15 cellular contexts compared by ENCODE assay signal in the genomic region with DNA sequence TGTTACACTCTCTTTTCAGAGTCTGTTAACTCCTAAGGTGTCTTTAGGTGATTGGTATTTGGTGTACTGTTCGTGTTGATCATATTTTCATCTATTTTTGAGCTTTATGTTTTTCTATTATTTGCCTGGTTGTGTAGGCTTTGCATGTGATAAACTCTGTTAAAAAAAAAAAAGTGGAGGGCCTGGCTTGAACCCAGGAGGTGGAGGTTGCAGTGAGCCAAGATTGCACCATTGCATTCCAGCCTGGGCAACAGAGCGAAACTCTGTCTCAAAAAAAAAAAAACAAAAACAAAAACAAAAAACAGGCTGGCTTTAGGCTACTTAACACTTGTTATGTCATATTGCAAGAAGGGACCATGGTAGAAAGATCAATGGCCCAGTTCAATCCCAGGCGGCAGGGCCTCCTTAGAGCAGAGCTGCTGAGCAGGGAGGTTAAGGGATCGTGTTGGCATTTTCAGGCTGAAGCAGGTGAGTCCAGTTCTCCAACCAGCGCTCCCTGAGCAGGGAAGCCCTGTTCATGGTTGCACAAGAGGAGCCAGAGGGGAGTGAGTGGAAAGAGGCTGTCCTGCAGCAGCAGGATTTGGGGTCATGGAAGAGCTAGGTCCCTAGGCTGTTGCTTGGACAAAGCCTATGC. TPM values are rescaled to one million over a fixed set of nuclear protein-coding genes. Genes with fewer than 3 reads are reported as not detected.
DNase-seq lines count a peak whose midpoint lies in the region; ATAC-seq and TF ChIP-seq lines count a peak whose summit lies in the region.
"Had no signal": no experiment of that assay in that cellular context is flagged by ENCODE, and none has a peak within 500 bp of the region (broad histone marks: within the 10 kb centered on the region; RNA-seq: fewer than 3 reads in every experiment).

No MANE protein-coding gene starts in this region.

- DNase-seq in adipocyte (ENCODE audit: low read depth) (peak; percentile 40), glutamatergic neuron (no peak)
- DNase-seq in CD4-positive, alpha-beta memory T cell: no peak
- DNase-seq in stimulated activated CD4-positive, alpha-beta T cell treated with anti-CD3 and anti-CD28 coated beads, Interleukin-4, amount 100 ng/mL, for 4 hours: no peak
- DNase-seq: AML-193; MG63; NCI-H2107; stimulated activated naive CD4-positive, alpha-beta T cell had no signal

- H3K4me2 ChIP-seq in parathyroid adenoma (ENCODE audit: low read length): no peak overlapping the region

- no peaks in the 10 kb centered on the region for H3K27me3 ChIP-seq in adipocyte (replicated peaks; ENCODE audit: control insufficient read depth, insufficient read depth, low read length)
- no peaks in the 10 kb centered on the region for H3K27me3 ChIP-seq in parathyroid adenoma (ENCODE audit: control insufficient read depth, insufficient read depth, low read length)
- no peaks in the 10 kb centered on the region for H3K27me3 ChIP-seq in CD4-positive, alpha-beta memory T cell (ENCODE audit: insufficient read depth, low read length)
- H3K27me3 ChIP-seq: ascending aorta, MG63 had no signal

- H3K27ac ChIP-seq in C4-2B (peak overlapping the region; percentile 13; the same call in 1 of the 2 replicates), parathyroid adenoma (peak overlapping the region; percentile 4)
- no peak overlapping the region for H3K27ac ChIP-seq in CD4-positive, alpha-beta memory T cell (ENCODE audit: low read depth, low read length)

- peaks cover 31% of the 10 kb centered on the region for H3K4me1 Mint-ChIP-seq in glutamatergic neuron (ENCODE audit: low read depth, unreplicated experiment)
- H3K4me1 Mint-ChIP-seq in CD4-positive, alpha-beta memory T cell: peaks cover 11 to 36% (median 17%) of the 10 kb centered on the region in 4 donors

- peaks cover 3% of the 10 kb centered on the region for H3K27me3 Mint-ChIP-seq in glutamatergic neuron (ENCODE audit: unreplicated experiment)
- no peaks in the 10 kb centered on the region for H3K27me3 Mint-ChIP-seq in CD4-positive, alpha-beta memory T cell
- H3K27me3 Mint-ChIP-seq: activated T-cell treated with anti-CD3 and anti-CD28 coated beads, Interleukin-2, amount 50 U/mL, for 24 hours had no signal

- peaks cover 15% of the 10 kb centered on the region for H3K9me3 Mint-ChIP-seq in glutamatergic neuron (ENCODE audit: unreplicated experiment)
- H3K9me3 Mint-ChIP-seq in CD4-positive, alpha-beta memory T cell: no peaks in the 10 kb centered on the region
- H3K9me3 Mint-ChIP-seq: activated T-cell treated with anti-CD3 and anti-CD28 coated beads, Interleukin-2, amount 50 U/mL, for 24 hours had no signal

- intact Hi-C loops in CD4-positive, alpha-beta memory T cell (cut with micrococcal nuclease): no loop called here

- POLR2A ChIA-PET in CD4-positive, alpha-beta memory T cell (lab: Charles Lee; ENCODE audit: partially characterized antibody): no interaction called here

- H3K36me3 Mint-ChIP-seq in glutamatergic neuron (ENCODE audit: unreplicated experiment): peaks cover 20% of the 10 kb centered on the region
- H3K36me3 Mint-ChIP-seq in CD4-positive, alpha-beta memory T cell: peaks cover 20 to 24% of the 10 kb centered on the region in 2 donors

- H3K4me1 ChIP-seq in adipocyte (ENCODE audit: control insufficient read depth, insufficient read depth, low read length) (peaks cover 52% of the 10 kb centered on the region), parathyroid adenoma (peaks cover 3% of the 10 kb centered on the region)
- H3K4me1 ChIP-seq in CD4-positive, alpha-beta memory T cell (ENCODE audit: insufficient read depth, low read length): peaks cover 3% of the 10 kb centered on the region

- TF ChIP-seq CTCF in C4-2B (conservative IDR thresholded peaks at IDR 0.05): no peak
- no peak for TF ChIP-seq CTCF in glutamatergic neuron (IDR thresholded peaks at IDR 0.05; ENCODE audit: partially characterized antibody, unreplicated experiment)
- no peak for TF ChIP-seq CTCF in parathyroid adenoma (IDR thresholded peaks at IDR 0.05)

- H3K79me2 ChIP-seq in parathyroid adenoma: peaks cover 23% of the 10 kb centered on the region

- H3K27ac Mint-ChIP-seq in glutamatergic neuron (ENCODE audit: unreplicated experiment): no peak overlapping the region
- H3K27ac Mint-ChIP-seq in CD4-positive, alpha-beta memory T cell: no peak overlapping the region

- H3K9me3 ChIP-seq in adipocyte (ENCODE audit: control insufficient read depth, low read length): no peaks in the 10 kb centered on the region
- H3K9me3 ChIP-seq in parathyroid adenoma (ENCODE audit: control insufficient read depth, low read length): no peaks in the 10 kb centered on the region
- H3K9me3 ChIP-seq in CD4-positive, alpha-beta memory T cell (ENCODE audit: control insufficient read depth in 1 of 2, low read length in 2 of 2): no peaks in the 10 kb centered on the region
- H3K9me3 ChIP-seq: ascending aorta, MG63 had no signal

- peaks cover 25% of the 10 kb centered on the region for H3K36me3 ChIP-seq in adipocyte (ENCODE audit: control insufficient read depth, insufficient read depth, low read length, severe bottlenecking)
- no peaks in the 10 kb centered on the region for H3K36me3 ChIP-seq in parathyroid adenoma (ENCODE audit: control insufficient read depth, insufficient read depth, low read length)
- H3K36me3 ChIP-seq in CD4-positive, alpha-beta memory T cell (ENCODE audit: insufficient read depth, low read length): no peaks in the 10 kb centered on the region

- H2AFZ ChIP-seq in parathyroid adenoma: no peak overlapping the region

- H3K4me3 Mint-ChIP-seq in glutamatergic neuron (ENCODE audit: unreplicated experiment): peak overlapping the region; percentile 28
- H3K4me3 Mint-ChIP-seq in CD4-positive, alpha-beta memory T cell: no peak overlapping the region
- H3K4me3 Mint-ChIP-seq: activated T-cell treated with anti-CD3 and anti-CD28 coated beads, Interleukin-2, amount 50 U/mL, for 24 hours had no signal

- no peak for ATAC-seq in HG03159 (IDR thresholded peaks at IDR 0.05; ENCODE audit: unreplicated experiment)
- no peak for ATAC-seq in HG03571 (IDR thresholded peaks at IDR 0.05; ENCODE audit: unreplicated experiment)
- ATAC-seq: GM12878 had no signal

- H3K9ac ChIP-seq in adipocyte (ENCODE audit: low read length): peak overlapping the region; percentile 52
- no peak overlapping the region for H3K9ac ChIP-seq in parathyroid adenoma

- H3K4me3 ChIP-seq in adipocyte (ENCODE audit: low read length) (peak overlapping the region; percentile 20), parathyroid adenoma (ENCODE audit: low read depth, low read length) (no peak overlapping the region)
- no peak overlapping the region for H3K4me3 ChIP-seq in CD4-positive, alpha-beta memory T cell (ENCODE audit: low read length in 2 of 2)
- H3K4me3 ChIP-seq: ascending aorta, GM12878, MG63 had no signal

- CTCF ChIA-PET in CD4-positive, alpha-beta memory T cell (lab: Charles Lee; ENCODE audit: partially characterized antibody): no interaction called here

RNA-seq across cellular contexts. Expression of gene PYGB, which starts 8.5 kb away (rescaled TPM):
- 295 TPM for total RNA-seq in glutamatergic neuron (ENCODE audit: unreplicated experiment)
- total RNA-seq in CD4-positive, alpha-beta memory T cell: 10 to 100 TPM; 34.0 to 35.6 TPM
- 10 to 100 TPM; 28.3 to 34.3 TPM for polyA plus RNA-seq in CD4-positive, alpha-beta memory T cell
